1 cellular context compared by ENCODE assay signal in the genomic region with DNA sequence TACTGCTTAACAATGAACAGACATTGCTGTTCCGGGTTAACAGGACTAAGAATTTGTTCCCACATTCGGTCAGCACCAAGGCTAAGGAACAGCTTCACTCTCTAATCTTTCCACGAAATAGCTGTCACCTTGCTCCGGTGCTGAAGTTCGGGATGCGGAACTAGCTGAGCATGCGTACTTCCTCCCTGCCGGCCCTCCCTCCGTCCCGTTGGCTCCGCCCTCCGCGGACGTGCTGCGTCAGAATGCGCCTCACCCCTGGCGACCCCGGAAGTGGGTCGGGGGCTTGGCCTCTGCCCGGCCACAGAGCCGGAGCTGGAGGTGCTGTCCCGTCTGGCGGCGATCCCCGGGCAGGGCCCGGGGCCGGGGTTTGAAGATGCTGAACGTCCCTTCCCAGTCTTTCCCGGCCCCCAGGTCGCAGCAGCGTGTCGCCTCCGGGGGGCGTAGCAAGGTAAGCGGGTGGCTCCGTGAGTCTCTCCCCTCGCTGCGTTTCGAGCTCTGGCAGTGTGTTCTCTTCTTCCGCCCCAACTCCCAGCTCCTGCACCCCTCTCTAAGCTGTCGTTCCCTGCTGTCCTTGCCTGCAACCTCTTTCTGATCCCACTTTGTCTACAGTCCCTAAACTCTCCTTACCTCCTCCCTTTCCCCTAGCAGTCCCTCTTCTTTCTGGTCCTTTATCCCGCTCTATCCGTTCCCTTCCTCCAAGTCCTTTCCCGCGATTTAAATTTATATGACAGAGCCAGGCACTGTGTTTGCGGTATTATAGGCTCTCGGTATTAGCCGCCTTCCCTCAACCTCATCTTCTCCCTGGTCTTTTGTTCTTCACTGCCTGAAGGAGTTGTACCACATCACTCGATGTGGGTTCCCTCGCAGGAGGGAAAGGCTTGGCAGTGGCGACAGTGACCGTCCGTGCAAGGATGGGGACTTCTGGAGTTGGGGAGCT.
TF ChIP-seq lines count a peak whose summit lies in the region.

Gene CYB5R4 (plus strand): TSS at position 280 of the 937 bp plus-strand sequence. CDS start 94 bp downstream, at position 374.

TF ChIP-seq in HepG2, 621 proteins besides CTCF, POLR2A, EP300 and RAD21 (continued from another document and continues in another):
- TF ChIP-seq ZNF609 (CRISPR knock-in tag; IDR thresholded peaks at IDR 0.05; ENCODE audit: borderline replicate concordance) (0 out of 2 replicates have a peak, but pooled peaks have one; percentile 25), MBNL3 (CRISPR knock-in tag; conservative IDR thresholded peaks at IDR 0.05) (no peak), PTBP1 (IDR thresholded peaks at IDR 0.05; ENCODE audit: low read depth, low read length, poor library complexity, severe bottlenecking) (no peak), ZNF772 (CRISPR knock-in tag; IDR thresholded peaks at IDR 0.05) (peak; percentile 74), BCL6 (CRISPR knock-in tag; IDR thresholded peaks at IDR 0.05) (peak; percentile 95), AGO1 (IDR thresholded peaks at IDR 0.05; ENCODE audit: low read depth, low read length, poor library complexity, severe bottlenecking) (peak; percentile 56), FOXP4 (CRISPR knock-in tag; IDR thresholded peaks at IDR 0.05) (peak; percentile 36), NRL (CRISPR knock-in tag; IDR thresholded peaks at IDR 0.05; ENCODE audit: borderline replicate concordance) (peak; percentile 73; the same call in 1 of the 2 replicates), ZNF788 (CRISPR knock-in tag; IDR thresholded peaks at IDR 0.05; ENCODE audit: borderline replicate concordance) (peak; percentile 76; the same call in 1 of the 2 replicates), ZBTB7A (CRISPR knock-in tag; IDR thresholded peaks at IDR 0.05) (peak; percentile 98), LCORL (IDR thresholded peaks at IDR 0.05) (no peak), LCORL (CRISPR knock-in tag; IDR thresholded peaks at IDR 0.05) (peak; percentile 74), MAZ (IDR thresholded peaks at IDR 0.05; ENCODE audit: borderline replicate concordance, low read depth, low read length) (no peak), MAZ (CRISPR knock-in tag; IDR thresholded peaks at IDR 0.05; ENCODE audit: low read depth) (peak; percentile 84), NR2C2 (CRISPR knock-in tag; IDR thresholded peaks at IDR 0.05; ENCODE audit: borderline replicate concordance) (peak; percentile 97), KDM1A (CRISPR knock-in tag; IDR thresholded peaks at IDR 0.05) (peak; percentile 82), ZBTB1 (CRISPR knock-in tag; IDR thresholded peaks at IDR 0.05; ENCODE audit: borderline replicate concordance) (peak; percentile 97), ZNF34 (CRISPR knock-in tag; IDR thresholded peaks at IDR 0.05; ENCODE audit: borderline replicate concordance) (no peak), ZMYM3 (CRISPR knock-in tag; IDR thresholded peaks at IDR 0.05) (no peak), CBX5 (CRISPR knock-in tag; IDR thresholded peaks at IDR 0.05; ENCODE audit: borderline replicate concordance) (peak; percentile 91), ETV5 (CRISPR knock-in tag; IDR thresholded peaks at IDR 0.05; ENCODE audit: borderline replicate concordance) (peak; percentile 78), TFE3 (CRISPR knock-in tag; IDR thresholded peaks at IDR 0.05) (peak; percentile 95), CSRNP2 (CRISPR knock-in tag; conservative IDR thresholded peaks at IDR 0.05; ENCODE audit: low read depth) (no peak), ZNF343 (CRISPR knock-in tag; IDR thresholded peaks at IDR 0.05) (peak; percentile 88), NR3C1 (CRISPR knock-in tag; IDR thresholded peaks at IDR 0.05) (0 out of 2 replicates have a peak, but pooled peaks have one; percentile 61), ELF3 (CRISPR knock-in tag; IDR thresholded peaks at IDR 0.05) (peak; percentile 90), RFXANK (CRISPR knock-in tag; IDR thresholded peaks at IDR 0.05) (peak; percentile 94; the same call in 1 of the 2 replicates), ZNF207 (IDR thresholded peaks at IDR 0.05; ENCODE audit: borderline replicate concordance) (no peak), ZNF263 (CRISPR knock-in tag; IDR thresholded peaks at IDR 0.05) (peak; percentile 77), ZNF543 (CRISPR knock-in tag; IDR thresholded peaks at IDR 0.05) (peak; percentile 79; the same call in 1 of the 2 replicates), CC2D1A (CRISPR knock-in tag; IDR thresholded peaks at IDR 0.05) (no peak), KLF13 (CRISPR knock-in tag; IDR thresholded peaks at IDR 0.05) (peak; percentile 84), CCAR2 (optimal IDR thresholded peaks at IDR 0.05; ENCODE audit: low read depth, low read length) (no peak), ISL2 (CRISPR knock-in tag; IDR thresholded peaks at IDR 0.05) (peak; percentile 81), YEATS2 (CRISPR knock-in tag; IDR thresholded peaks at IDR 0.05; ENCODE audit: borderline replicate concordance) (peak; percentile 91; the same call in 1 of the 2 replicates), ZC3H4 (CRISPR knock-in tag; IDR thresholded peaks at IDR 0.05; ENCODE audit: borderline replicate concordance) (peak; percentile 90), ZSCAN31 (CRISPR knock-in tag; IDR thresholded peaks at IDR 0.05; ENCODE audit: low read depth) (peak; percentile 68; the same call in 1 of the 2 replicates), TMF1 (CRISPR knock-in tag; IDR thresholded peaks at IDR 0.05; ENCODE audit: low read depth) (peak; percentile 72)
- TF ChIP-seq, protein P1, sequence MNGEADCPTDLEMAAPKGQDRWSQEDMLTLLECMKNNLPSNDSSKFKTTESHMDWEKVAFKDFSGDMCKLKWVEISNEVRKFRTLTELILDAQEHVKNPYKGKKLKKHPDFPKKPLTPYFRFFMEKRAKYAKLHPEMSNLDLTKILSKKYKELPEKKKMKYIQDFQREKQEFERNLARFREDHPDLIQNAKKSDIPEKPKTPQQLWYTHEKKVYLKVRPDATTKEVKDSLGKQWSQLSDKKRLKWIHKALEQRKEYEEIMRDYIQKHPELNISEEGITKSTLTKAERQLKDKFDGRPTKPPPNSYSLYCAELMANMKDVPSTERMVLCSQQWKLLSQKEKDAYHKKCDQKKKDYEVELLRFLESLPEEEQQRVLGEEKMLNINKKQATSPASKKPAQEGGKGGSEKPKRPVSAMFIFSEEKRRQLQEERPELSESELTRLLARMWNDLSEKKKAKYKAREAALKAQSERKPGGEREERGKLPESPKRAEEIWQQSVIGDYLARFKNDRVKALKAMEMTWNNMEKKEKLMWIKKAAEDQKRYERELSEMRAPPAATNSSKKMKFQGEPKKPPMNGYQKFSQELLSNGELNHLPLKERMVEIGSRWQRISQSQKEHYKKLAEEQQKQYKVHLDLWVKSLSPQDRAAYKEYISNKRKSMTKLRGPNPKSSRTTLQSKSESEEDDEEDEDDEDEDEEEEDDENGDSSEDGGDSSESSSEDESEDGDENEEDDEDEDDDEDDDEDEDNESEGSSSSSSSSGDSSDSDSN (CRISPR knock-in tag; IDR thresholded peaks at IDR 0.05): peak; percentile 58; the same call in 1 of the 2 replicates
- TF ChIP-seq, protein P2, sequence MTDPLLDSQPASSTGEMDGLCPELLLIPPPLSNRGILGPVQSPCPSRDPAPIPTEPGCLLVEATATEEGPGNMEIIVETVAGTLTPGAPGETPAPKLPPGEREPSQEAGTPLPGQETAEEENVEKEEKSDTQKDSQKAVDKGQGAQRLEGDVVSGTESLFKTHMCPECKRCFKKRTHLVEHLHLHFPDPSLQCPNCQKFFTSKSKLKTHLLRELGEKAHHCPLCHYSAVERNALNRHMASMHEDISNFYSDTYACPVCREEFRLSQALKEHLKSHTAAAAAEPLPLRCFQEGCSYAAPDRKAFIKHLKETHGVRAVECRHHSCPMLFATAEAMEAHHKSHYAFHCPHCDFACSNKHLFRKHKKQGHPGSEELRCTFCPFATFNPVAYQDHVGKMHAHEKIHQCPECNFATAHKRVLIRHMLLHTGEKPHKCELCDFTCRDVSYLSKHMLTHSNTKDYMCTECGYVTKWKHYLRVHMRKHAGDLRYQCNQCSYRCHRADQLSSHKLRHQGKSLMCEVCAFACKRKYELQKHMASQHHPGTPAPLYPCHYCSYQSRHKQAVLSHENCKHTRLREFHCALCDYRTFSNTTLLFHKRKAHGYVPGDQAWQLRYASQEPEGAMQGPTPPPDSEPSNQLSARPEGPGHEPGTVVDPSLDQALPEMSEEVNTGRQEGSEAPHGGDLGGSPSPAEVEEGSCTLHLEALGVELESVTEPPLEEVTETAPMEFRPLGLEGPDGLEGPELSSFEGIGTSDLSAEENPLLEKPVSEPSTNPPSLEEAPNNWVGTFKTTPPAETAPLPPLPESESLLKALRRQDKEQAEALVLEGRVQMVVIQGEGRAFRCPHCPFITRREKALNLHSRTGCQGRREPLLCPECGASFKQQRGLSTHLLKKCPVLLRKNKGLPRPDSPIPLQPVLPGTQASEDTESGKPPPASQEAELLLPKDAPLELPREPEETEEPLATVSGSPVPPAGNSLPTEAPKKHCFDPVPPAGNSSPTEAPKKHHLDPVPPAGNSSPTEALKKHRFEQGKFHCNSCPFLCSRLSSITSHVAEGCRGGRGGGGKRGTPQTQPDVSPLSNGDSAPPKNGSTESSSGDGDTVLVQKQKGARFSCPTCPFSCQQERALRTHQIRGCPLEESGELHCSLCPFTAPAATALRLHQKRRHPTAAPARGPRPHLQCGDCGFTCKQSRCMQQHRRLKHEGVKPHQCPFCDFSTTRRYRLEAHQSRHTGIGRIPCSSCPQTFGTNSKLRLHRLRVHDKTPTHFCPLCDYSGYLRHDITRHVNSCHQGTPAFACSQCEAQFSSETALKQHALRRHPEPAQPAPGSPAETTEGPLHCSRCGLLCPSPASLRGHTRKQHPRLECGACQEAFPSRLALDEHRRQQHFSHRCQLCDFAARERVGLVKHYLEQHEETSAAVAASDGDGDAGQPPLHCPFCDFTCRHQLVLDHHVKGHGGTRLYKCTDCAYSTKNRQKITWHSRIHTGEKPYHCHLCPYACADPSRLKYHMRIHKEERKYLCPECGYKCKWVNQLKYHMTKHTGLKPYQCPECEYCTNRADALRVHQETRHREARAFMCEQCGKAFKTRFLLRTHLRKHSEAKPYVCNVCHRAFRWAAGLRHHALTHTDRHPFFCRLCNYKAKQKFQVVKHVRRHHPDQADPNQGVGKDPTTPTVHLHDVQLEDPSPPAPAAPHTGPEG (CRISPR knock-in tag; IDR thresholded peaks at IDR 0.05): peak; percentile 87; the same call in 1 of the 2 replicates
